ENCODE assay signal across 8 cellular contexts in the genomic region with DNA sequence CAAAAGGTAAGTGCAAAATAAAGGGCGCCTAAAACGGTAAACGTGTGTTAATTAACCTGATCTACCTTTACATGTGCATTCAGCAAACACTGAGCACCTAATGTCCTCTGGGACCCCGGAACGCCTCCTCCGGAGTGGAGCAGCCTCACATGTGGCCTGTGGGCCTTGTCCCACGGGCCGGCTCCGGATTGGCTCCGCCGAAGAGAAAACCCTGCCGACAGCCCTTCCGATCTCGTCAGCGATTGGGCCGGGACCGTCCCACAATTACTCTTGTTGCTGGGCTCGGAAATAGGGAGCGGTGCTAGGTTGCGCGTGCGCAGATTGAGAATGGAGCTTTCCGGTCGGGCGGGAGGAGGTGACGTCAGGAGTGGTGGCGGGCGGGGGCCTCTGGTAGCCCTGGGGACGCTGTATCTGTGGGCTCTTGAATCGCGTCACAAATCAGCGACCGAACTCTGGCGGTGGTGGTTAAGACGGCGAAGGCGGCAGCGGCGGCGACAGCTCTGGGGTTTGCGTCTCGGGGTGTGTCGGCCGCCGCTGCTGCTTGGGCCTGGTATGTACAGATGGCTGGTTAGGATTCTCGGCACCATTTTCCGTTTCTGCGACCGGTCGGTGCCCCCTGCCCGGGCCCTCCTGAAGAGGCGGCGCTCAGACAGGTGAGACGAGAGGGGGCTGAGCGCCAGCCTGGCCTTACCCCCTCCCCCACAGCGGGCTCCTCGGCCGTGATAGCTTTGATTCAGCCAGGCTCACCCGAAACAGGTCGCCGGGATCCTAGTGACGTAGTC. TPM values are rescaled to one million over a fixed set of nuclear protein-coding genes. Genes with fewer than 3 reads are reported as not detected.
A peak's percentile ranks its signal among the peaks of the same experiment; 100 is the strongest.
DNase-seq lines count a peak whose midpoint lies in the region; ATAC-seq and TF ChIP-seq lines count a peak whose summit lies in the region.

SENP2 (plus strand) TSS at position 434 of the 782 bp plus-strand sequence; CDS start at position 553, 119 bp downstream.

- H3K27me3 Mint-ChIP-seq in activated CD4-positive, alpha-beta T cell treated with anti-CD3 and anti-CD28 coated beads, Interleukin-2, amount 10 ng/mL, durations not matched to agents 7 days and 5 days, result peaks cover 2% of the 10 kb centered on the region

- H3K4me2 ChIP-seq in BLaER1, result peak within 1 kb of the TSS; percentile 85

- H3K9me3 Mint-ChIP-seq in activated CD4-positive, alpha-beta T cell treated with anti-CD3 and anti-CD28 coated beads, Interleukin-2, amount 10 ng/mL, durations not matched to agents 7 days and 5 days, result no peaks in the 10 kb centered on the region

- H3K4me3 Mint-ChIP-seq in activated CD4-positive, alpha-beta T cell treated with anti-CD3 and anti-CD28 coated beads, Interleukin-2, amount 10 ng/mL, durations not matched to agents 7 days and 5 days, result peak within 1 kb of the TSS; percentile 84

- peaks cover 6% of the 10 kb centered on the region; the same call in 1 of the 2 replicates for H4K20me1 ChIP-seq in BLaER1

- TF ChIP-seq CTCF in coronary artery (IDR thresholded peaks at IDR 0.05), result no peak

- H3K4me3 ChIP-seq in BLaER1 (peak within 1 kb of the TSS; percentile 96), coronary artery (peak within 1 kb of the TSS; percentile 92)

- H3K4me1 Mint-ChIP-seq in activated CD4-positive, alpha-beta T cell treated with anti-CD3 and anti-CD28 coated beads, Interleukin-2, amount 10 ng/mL, durations not matched to agents 7 days and 5 days, result peaks cover 32% of the 10 kb centered on the region

- CTCF ChIA-PET in activated CD4-positive, alpha-beta T cell treated with anti-CD3 and anti-CD28 coated beads, Interleukin-2, amount 10 ng/mL, durations not matched to agents 7 days and 5 days (lab: Charles Lee), result interaction anchor here (0.6 to 1.6 kb wide), 8 partner anchors 10 to 74 kb away, joined by 3 to 12 read pairs (median 4); no protein-coding TSS in a partner anchor

- ATAC-seq in GM19328 (IDR thresholded peaks at IDR 0.05; ENCODE audit: unreplicated experiment) (peak; percentile 95), HG03520 (IDR thresholded peaks at IDR 0.05; ENCODE audit: unreplicated experiment) (peak; percentile 97)

- DNase-seq in NCI-H69 (lab: John Stamatoyannopoulos, UW) (peak; percentile 99), coronary artery (ENCODE audit: low spot score) (peak; percentile 99)
- peak; percentile 99 for DNase-seq in activated CD4-positive, alpha-beta T cell treated with anti-CD3 and anti-CD28 coated beads, Interleukin-2, amount 10 ng/mL, durations not matched to agents 7 days and 5 days
- DNase-seq in stimulated activated CD4-positive, alpha-beta T cell treated with anti-CD3 and anti-CD28 coated beads, Interleukin-1b, Interleukin-23, amount 100 ng/mL, for 4 hours (ENCODE audit: low read depth in 2 of 2), result peak; percentile 96 to 99

- no peaks in the 10 kb centered on the region for H3K9me3 ChIP-seq in BLaER1

- H3K27ac ChIP-seq in BLaER1 (peak within 1 kb of the TSS; percentile 90), coronary artery (peak within 1 kb of the TSS; percentile 85 to 97), layer of hippocampus (ENCODE audit: low read depth, low read length) (peak within 1 kb of the TSS; percentile 79)

- POLR2A ChIA-PET in activated CD4-positive, alpha-beta T cell treated with anti-CD3 and anti-CD28 coated beads, Interleukin-2, amount 10 ng/mL, durations not matched to agents 7 days and 5 days (lab: Charles Lee), result interaction anchor here (0.5 kb wide), 1 partner anchor 256 kb away, joined by 5 read pairs; no protein-coding TSS in a partner anchor

- H3K9ac ChIP-seq in BLaER1, result peak within 1 kb of the TSS; percentile 95

- peaks cover 39% of the 10 kb centered on the region for H3K4me1 ChIP-seq in BLaER1

- peak within 1 kb of the TSS; percentile 94 for H3K27ac Mint-ChIP-seq in activated CD4-positive, alpha-beta T cell treated with anti-CD3 and anti-CD28 coated beads, Interleukin-2, amount 10 ng/mL, durations not matched to agents 7 days and 5 days

- H3K27me3 ChIP-seq in BLaER1 (no peaks in the 10 kb centered on the region), layer of hippocampus (ENCODE audit: control insufficient read depth, insufficient read depth, low read length) (no peaks in the 10 kb centered on the region)

- no peaks in the 10 kb centered on the region for H3K36me3 Mint-ChIP-seq in activated CD4-positive, alpha-beta T cell treated with anti-CD3 and anti-CD28 coated beads, Interleukin-2, amount 10 ng/mL, durations not matched to agents 7 days and 5 days (ENCODE audit: low read depth)

- peaks cover 11% of the 10 kb centered on the region for H3K36me3 ChIP-seq in BLaER1

RNA-seq across cellular contexts. Expression of gene SENP2, which starts in this region (rescaled TPM):
- total RNA-seq in activated CD4-positive, alpha-beta T cell treated with anti-CD3 and anti-CD28 coated beads, Interleukin-2, amount 10 ng/mL, durations not matched to agents 7 days and 5 days, result 10 to 100 TPM; 29.7 to 31.2 TPM

Comparison
In these comparisons a context has a peak if more than half of its experiments do, and no peak if none do; other contexts are left out.
1. Peak in every context shown above with its lines: DNase-seq, ATAC-seq, H3K4me3 ChIP-seq and H3K27ac ChIP-seq.